ENCODE assay signal across 1 cellular context in genomic region chr10:34186740-34187139, GRCh38.
TF ChIP-seq lines count a peak whose summit lies in the region.

No MANE protein-coding gene starts in this region.

TF ChIP-seq in IMR-90, 13 proteins besides CTCF, POLR2A, EP300 and RAD21 (continued from another document):
- TF ChIP-seq ELK1 (IDR thresholded peaks at IDR 0.05; ENCODE audit: borderline replicate concordance, low read depth, low read length) (no peak), SMC3 (IDR thresholded peaks at IDR 0.05; ENCODE audit: low read depth, low read length) (no peak), NFE2L2 (IDR thresholded peaks at IDR 0.05; ENCODE audit: low read depth, low read length) (no peak), MAZ (IDR thresholded peaks at IDR 0.05; ENCODE audit: borderline replicate concordance, low read depth, low read length) (no peak), RCOR1 (IDR thresholded peaks at IDR 0.05; ENCODE audit: insufficient replicate concordance, low read length) (no peak), MAFK (IDR thresholded peaks at IDR 0.05; ENCODE audit: low read depth, low read length) (no peak), FOS (IDR thresholded peaks at IDR 0.05; ENCODE audit: low read depth, low read length) (no peak)
